Comparison of ENCODE assay signal across 36 cellular contexts in genomic region chr7:159229683-159230475, GRCh38.
"Had no signal": no experiment of that assay in that cellular context is flagged by ENCODE, and none has a peak within 500 bp of the region (broad histone marks: within the 10 kb centered on the region; RNA-seq: fewer than 3 reads in every experiment).

No MANE protein-coding gene starts in this region.

- H3K36me3 ChIP-seq: adrenal gland, brain microvascular endothelial cell, breast epithelium had no signal

- H3K9me3 ChIP-seq: adrenal gland, body of pancreas, breast epithelium had no signal

- H3K27ac Mint-ChIP-seq: activated B cell treated with CpG ODN at 0.5 μM for 24 hours; activated CD4-positive, alpha-beta memory T cell treated with anti-CD3 and anti-CD28 coated beads, Interleukin-2, amount 10 ng/mL, durations not matched to agents 7 days and 5 days; activated CD4-positive, alpha-beta T cell treated with anti-CD3 and anti-CD28 coated beads for 36 hours; activated CD4-positive, alpha-beta T cell treated with anti-CD3 and anti-CD28 coated beads, Interleukin-2, amount 10 ng/mL, durations not matched to agents 7 days and 5 days; activated CD8-positive, alpha-beta T cell treated with anti-CD3 and anti-CD28 coated beads, Interleukin-2, amount 10 ng/mL, durations not matched to agents 7 days and 5 days; activated naive CD4-positive, alpha-beta T cell treated with anti-CD3 and anti-CD28 coated beads for 36 hours; activated naive CD4-positive, alpha-beta T cell treated with anti-CD3 and anti-CD28 coated beads, Interleukin-2, amount 50 U/mL, for 72 hours; activated naive CD8-positive, alpha-beta T cell treated with anti-CD3 and anti-CD28 coated beads for 36 hours; activated T-cell treated with anti-CD3 and anti-CD28 coated beads, Interleukin-2, amount 50 U/mL, for 72 hours; activated T-helper 1 cell treated with anti-CD3 and anti-CD28 coated beads, Interleukin-12 subunit alpha, Interleukin-12 subunit beta, Interleukin-2, Interleukin-4 antibody, amounts not matched to agents 30 ng/mL and 10 ng/mL and 1 ng/mL, durations not matched to agents 14 hours and 24 hours and 36 hours; activated T-helper 17 cell treated with anti-CD3 and anti-CD28 coated beads, Interleukin-2, amount 50 U/mL, for 72 hours; T-helper 1 cell treated with Interleukin-12 subunit alpha and Interleukin-12 subunit beta and Interleukin-4 antibody, amounts not matched to agents 30 μg/mL and 1 μg/mL, for 36 hours; T-helper 2 cell treated with Interferon-gamma antibody and Interleukin-4, amounts not matched to agents 5 μg/mL and 100 μg/mL, for 36 hours had no signal

- H3K36me3 Mint-ChIP-seq: activated naive CD4-positive, alpha-beta T cell treated with anti-CD3 and anti-CD28 coated beads, Interleukin-2, amount 50 U/mL, for 72 hours; activated naive CD8-positive, alpha-beta T cell treated with anti-CD3 and anti-CD28 coated beads for 36 hours had no signal

- H3K27me3 Mint-ChIP-seq: activated B cell treated with CpG ODN at 0.5 μM for 24 hours; activated CD4-positive, alpha-beta memory T cell treated with anti-CD3 and anti-CD28 coated beads, Interleukin-2, amount 10 ng/mL, durations not matched to agents 7 days and 5 days; activated CD4-positive, alpha-beta T cell treated with anti-CD3 and anti-CD28 coated beads for 36 hours; activated CD4-positive, alpha-beta T cell treated with anti-CD3 and anti-CD28 coated beads, Interleukin-2, amount 10 ng/mL, durations not matched to agents 7 days and 5 days; activated naive CD8-positive, alpha-beta T cell treated with anti-CD3 and anti-CD28 coated beads for 36 hours had no signal

- ATAC-seq: activated CD4-positive, alpha-beta T cell treated with anti-CD3 and anti-CD28 coated beads for 36 hours; activated CD8-positive, alpha-beta T cell treated with anti-CD3 and anti-CD28 coated beads, Interleukin-2, amount 10 ng/mL, durations not matched to agents 7 days and 5 days; activated naive CD4-positive, alpha-beta T cell treated with anti-CD3 and anti-CD28 coated beads, Interleukin-2, amount 50 U/mL, for 72 hours; activated T-cell treated with anti-CD3 and anti-CD28 coated beads, Interleukin-2, amount 50 U/mL, for 4 hours; activated T-cell treated with anti-CD3 and anti-CD28 coated beads, Interleukin-2, amount 50 U/mL, for 72 hours; activated T-helper 17 cell treated with anti-CD3 and anti-CD28 coated beads, Interleukin-2, amount 50 U/mL, for 72 hours; body of pancreas had no signal

- H3K4me1 Mint-ChIP-seq: activated B cell treated with CpG ODN at 0.5 μM for 24 hours; activated CD4-positive, alpha-beta memory T cell treated with anti-CD3 and anti-CD28 coated beads, Interleukin-2, amount 10 ng/mL, durations not matched to agents 7 days and 5 days; activated CD4-positive, alpha-beta T cell treated with anti-CD3 and anti-CD28 coated beads for 36 hours; activated CD4-positive, alpha-beta T cell treated with anti-CD3 and anti-CD28 coated beads, Interleukin-2, amount 10 ng/mL, durations not matched to agents 7 days and 5 days; activated naive CD8-positive, alpha-beta T cell treated with anti-CD3 and anti-CD28 coated beads for 36 hours; activated T-helper 17 cell treated with anti-CD3 and anti-CD28 coated beads, Interleukin-2, amount 50 U/mL, for 72 hours had no signal

- DNase-seq: activated B cell treated with CpG ODN at 0.5 μM for 24 hours; activated CD4-positive, alpha-beta memory T cell treated with anti-CD3 and anti-CD28 coated beads, Interleukin-2, amount 10 ng/mL, durations not matched to agents 7 days and 5 days; activated CD4-positive, alpha-beta T cell treated with anti-CD3 and anti-CD28 coated beads for 1 hour; activated CD4-positive, alpha-beta T cell treated with anti-CD3 and anti-CD28 coated beads for 36 hours; activated CD4-positive, alpha-beta T cell treated with anti-CD3 and anti-CD28 coated beads for 48 hours; activated CD4-positive, alpha-beta T cell treated with anti-CD3 and anti-CD28 coated beads, Interleukin-2, amount 10 ng/mL, durations not matched to agents 7 days and 5 days; activated CD4-positive, alpha-beta T cell treated with anti-CD3 and anti-CD28 coated beads, Interleukin-2, amount 50 U/mL, for 48 hours; activated CD8-positive, alpha-beta memory T cell treated with anti-CD3 and anti-CD28 coated beads, Interleukin-2, amount 50 U/mL, for 4 hours; activated CD8-positive, alpha-beta T cell treated with anti-CD3 and anti-CD28 coated beads, Interleukin-2, amount 10 ng/mL, durations not matched to agents 7 days and 5 days; activated effector memory CD4-positive, alpha-beta T cell treated with anti-CD3 and anti-CD28 coated beads, Interleukin-2, amount 50 U/mL, for 16 hours; activated gamma-delta T cell treated with Interleukin-2 at 50 U/mL for 16 hours; activated naive CD4-positive, alpha-beta T cell; activated naive CD4-positive, alpha-beta T cell treated with anti-CD3 and anti-CD28 coated beads for 36 hours; activated naive CD4-positive, alpha-beta T cell treated with anti-CD3 and anti-CD28 coated beads, Interleukin-2, amount 50 U/mL, for 16 hours; activated naive CD8-positive, alpha-beta T cell treated with anti-CD3 and anti-CD28 coated beads for 36 hours; activated T-cell treated with anti-CD3 and anti-CD28 coated beads for 4 hours; activated T-cell treated with anti-CD3 and anti-CD28 coated beads, Interleukin-2, amount 50 U/mL, for 1 hour; activated T-cell treated with anti-CD3 and anti-CD28 coated beads, Interleukin-2, amount 50 U/mL, for 4 hours; activated T-cell treated with anti-CD3 and anti-CD28 coated beads, Interleukin-2, amount 50 U/mL, for 72 hours; adrenal gland; amniotic stem cell; aorta; body of pancreas; brain microvascular endothelial cell; central memory CD4-positive, alpha-beta T cell; SW 1271; T-helper 1 cell; T-helper 2 cell; T-helper 9 cell had no signal

- H3K4me3 Mint-ChIP-seq: activated B cell treated with CpG ODN at 0.5 μM for 24 hours; activated CD4-positive, alpha-beta memory T cell treated with anti-CD3 and anti-CD28 coated beads, Interleukin-2, amount 10 ng/mL, durations not matched to agents 7 days and 5 days; activated CD4-positive, alpha-beta T cell treated with anti-CD3 and anti-CD28 coated beads for 36 hours; activated CD4-positive, alpha-beta T cell treated with anti-CD3 and anti-CD28 coated beads, Interleukin-2, amount 10 ng/mL, durations not matched to agents 7 days and 5 days; activated CD8-positive, alpha-beta T cell treated with anti-CD3 and anti-CD28 coated beads, Interleukin-2, amount 10 ng/mL, durations not matched to agents 7 days and 5 days; activated naive CD4-positive, alpha-beta T cell treated with anti-CD3 and anti-CD28 coated beads for 36 hours; activated naive CD8-positive, alpha-beta T cell treated with anti-CD3 and anti-CD28 coated beads for 36 hours; activated T-cell treated with anti-CD3 and anti-CD28 coated beads, Interleukin-2, amount 50 U/mL, for 4 hours; activated T-cell treated with anti-CD3 and anti-CD28 coated beads, Interleukin-2, amount 50 U/mL, for 72 hours; activated T-helper 1 cell treated with anti-CD3 and anti-CD28 coated beads, Interleukin-12 subunit alpha, Interleukin-12 subunit beta, Interleukin-2, Interleukin-4 antibody, amounts not matched to agents 30 ng/mL and 10 ng/mL and 1 ng/mL, durations not matched to agents 14 hours and 24 hours and 36 hours; activated T-helper 17 cell treated with anti-CD3 and anti-CD28 coated beads, Interleukin-2, amount 50 U/mL, for 72 hours; T-helper 1 cell treated with Interleukin-12 subunit alpha and Interleukin-12 subunit beta and Interleukin-4 antibody, amounts not matched to agents 30 μg/mL and 1 μg/mL, for 36 hours; T-helper 2 cell treated with Interferon-gamma antibody and Interleukin-4, amounts not matched to agents 5 μg/mL and 100 μg/mL, for 36 hours had no signal

- H3K4me3 ChIP-seq: adrenal gland, body of pancreas, breast epithelium had no signal

- H3K27ac ChIP-seq: adrenal gland, body of pancreas, brain microvascular endothelial cell, breast epithelium, VCaP had no signal

- H3K4me1 ChIP-seq: adrenal gland, body of pancreas, breast epithelium had no signal

- H3K27me3 ChIP-seq: adrenal gland, body of pancreas, brain microvascular endothelial cell, breast epithelium had no signal

- H3K9me3 Mint-ChIP-seq: activated B cell treated with CpG ODN at 0.5 μM for 24 hours; activated CD4-positive, alpha-beta memory T cell treated with anti-CD3 and anti-CD28 coated beads, Interleukin-2, amount 10 ng/mL, durations not matched to agents 7 days and 5 days; activated CD4-positive, alpha-beta T cell treated with anti-CD3 and anti-CD28 coated beads, Interleukin-2, amount 10 ng/mL, durations not matched to agents 7 days and 5 days; activated naive CD4-positive, alpha-beta T cell treated with anti-CD3 and anti-CD28 coated beads for 36 hours; activated naive CD4-positive, alpha-beta T cell treated with anti-CD3 and anti-CD28 coated beads, Interleukin-2, amount 50 U/mL, for 72 hours; activated naive CD8-positive, alpha-beta T cell treated with anti-CD3 and anti-CD28 coated beads for 36 hours; activated T-cell treated with anti-CD3 and anti-CD28 coated beads, Interleukin-2, amount 50 U/mL, for 4 hours; activated T-cell treated with anti-CD3 and anti-CD28 coated beads, Interleukin-2, amount 50 U/mL, for 72 hours; activated T-helper 1 cell treated with anti-CD3 and anti-CD28 coated beads, Interleukin-12 subunit alpha, Interleukin-12 subunit beta, Interleukin-2, Interleukin-4 antibody, amounts not matched to agents 30 ng/mL and 10 ng/mL and 1 ng/mL, durations not matched to agents 14 hours and 24 hours and 36 hours; activated T-helper 17 cell treated with anti-CD3 and anti-CD28 coated beads, Interleukin-2, amount 50 U/mL, for 72 hours; T-helper 1 cell treated with Interleukin-12 subunit alpha and Interleukin-12 subunit beta and Interleukin-4 antibody, amounts not matched to agents 30 μg/mL and 1 μg/mL, for 36 hours; T-helper 2 cell treated with Interferon-gamma antibody and Interleukin-4, amounts not matched to agents 5 μg/mL and 100 μg/mL, for 36 hours had no signal
